ENCODE assay signal across 14 cellular contexts in genomic region chr6:26355366-26355765, GRCh38. TPM values are rescaled to one million over a fixed set of nuclear protein-coding genes. Genes with fewer than 3 reads are reported as not detected.
DNase-seq lines count a peak whose midpoint lies in the region; ATAC-seq and TF ChIP-seq lines count a peak whose summit lies in the region.
"Had no signal": no experiment of that assay in that cellular context is flagged by ENCODE, and none has a peak within 500 bp of the region (broad histone marks: within the 10 kb centered on the region; RNA-seq: fewer than 3 reads in every experiment).

No MANE protein-coding gene starts in this region.

- H3K9me1 ChIP-seq in IMR-90 (ENCODE audit: insufficient read depth, low read length): peaks cover 16% of the 10 kb centered on the region

- in situ Hi-C loops in IMR-90 (cut with MboI; ENCODE audit: low sequenced_read_pairs): no loop called here

- no peak overlapping the region for H4K91ac ChIP-seq in IMR-90 (ENCODE audit: insufficient read depth, low read depth, low read length)

- no peak overlapping the region for H3K27ac Mint-ChIP-seq in CD4-positive, alpha-beta T cell
- H3K27ac Mint-ChIP-seq: H9 had no signal

- intact Hi-C loops in IMR-90 (cut with micrococcal nuclease): no loop called here
- intact Hi-C loops in CD4-positive, alpha-beta T cell (cut with DNase I, micrococcal nuclease): no loop called here
- intact Hi-C loops in heart right ventricle (cut with DNase I): no loop called here

- no peak overlapping the region for H3K4ac ChIP-seq in IMR-90 (ENCODE audit: low read depth, low read length)

- no peaks in the 10 kb centered on the region for H3K27me3 Mint-ChIP-seq in CD4-positive, alpha-beta T cell
- H3K27me3 Mint-ChIP-seq: CD4-positive, CD25-positive, alpha-beta regulatory T cell had no signal

- POLR2A ChIA-PET in IMR-90 (lab: Charles Lee; ENCODE audit: unreplicated experiment): no interaction called here
- POLR2A ChIA-PET in CD4-positive, alpha-beta T cell (lab: Charles Lee): interaction anchor here (1.2 kb wide), 1 partner anchor 214 kb away, joined by 4 read pairs; no protein-coding TSS in a partner anchor

- H3K18ac ChIP-seq in IMR-90 (ENCODE audit: low read depth, low read length): no peak overlapping the region

- H3K9me3 Mint-ChIP-seq in CD4-positive, alpha-beta T cell: no peaks in the 10 kb centered on the region
- H3K9me3 Mint-ChIP-seq: CD4-positive, CD25-positive, alpha-beta regulatory T cell; H9 had no signal

- H2BK15ac ChIP-seq in IMR-90 (ENCODE audit: low read depth, low read length): peak overlapping the region; percentile 2; the same call in 1 of the 3 replicates

- no peak overlapping the region for H4K5ac ChIP-seq in IMR-90 (ENCODE audit: low read depth, low read length)

- no peaks in the 10 kb centered on the region for H3K79me1 ChIP-seq in IMR-90 (ENCODE audit: low read depth in 1 of 2, low read length in 2 of 2)

- H4K8ac ChIP-seq in IMR-90 (ENCODE audit: low read depth in 2 of 2, low read length in 2 of 2): no peak overlapping the region

- BruUV-seq in IMR-90 (replicated peaks; lab: Mats Ljungman, UMichigan): no TSS peak

- peaks cover 5% of the 10 kb centered on the region for H3K4me1 Mint-ChIP-seq in CD4-positive, alpha-beta T cell (ENCODE audit: low read depth)

- no peaks in the 10 kb centered on the region for H4K20me1 ChIP-seq in IMR-90 (ENCODE audit: insufficient read depth, low read length)
- H4K20me1 ChIP-seq: BLaER1 treated with 17β-estradiol and CSF1 and Interleukin-3, amounts not matched to agents 10 nM and 100 nM had no signal

- ATAC-seq in IMR-90 (ENCODE audit: low read depth) (no peak), GM19351 (IDR thresholded peaks at IDR 0.05; ENCODE audit: unreplicated experiment) (no peak), heart right ventricle (no peak)
- no peak for ATAC-seq in CD4-positive, alpha-beta T cell (ENCODE audit: poor library complexity)

- H3K4me3 ChIP-seq in IMR-90 (ENCODE audit: insufficient read depth, low read depth, low read length) (no peak overlapping the region), heart right ventricle (no peak overlapping the region)
- H3K4me3 ChIP-seq: BLaER1 treated with 17β-estradiol and CSF1 and Interleukin-3, amounts not matched to agents 10 nM and 100 nM; GM23248 had no signal

- no peak overlapping the region for H3K4me3 Mint-ChIP-seq in CD4-positive, alpha-beta T cell
- H3K4me3 Mint-ChIP-seq: CD4-positive, CD25-positive, alpha-beta regulatory T cell; H9 had no signal

- H3K14ac ChIP-seq in IMR-90 (replicated peaks; ENCODE audit: low read depth, low read length): 0 out of 2 replicates have a peak overlapping the region, but pooled peaks have one; percentile 48

- peak; percentile 33 for DNase-seq in ELF-1 (ENCODE audit: low read depth, low spot score)
- no peak for DNase-seq in IMR-90
- peak; percentile 34 for DNase-seq in RPMI8226
- peak; percentile 67 for DNase-seq in foreskin melanocyte
- no peak for DNase-seq in NCI-H2196 treated with DMSO at 0.1 percent for 48 hours (lab: John Stamatoyannopoulos, UW; ENCODE audit: unreplicated experiment)
- no peak for DNase-seq in CD4-positive, alpha-beta T cell
- no peak for DNase-seq in heart right ventricle
- DNase-seq: ACHN; CD4-positive, CD25-positive, alpha-beta regulatory T cell; DMS79; GM23248; H9 had no signal

- H3K9me3 ChIP-seq in IMR-90 (ENCODE audit: control insufficient read depth, insufficient read depth, low read length): no peaks in the 10 kb centered on the region
- no peaks in the 10 kb centered on the region for H3K9me3 ChIP-seq in CD4-positive, alpha-beta T cell (ENCODE audit: control insufficient read depth, low read length)
- H3K9me3 ChIP-seq in heart right ventricle: no peaks in the 10 kb centered on the region
- H3K9me3 ChIP-seq: BLaER1 treated with 17β-estradiol and CSF1 and Interleukin-3, amounts not matched to agents 10 nM and 100 nM had no signal

- H2BK120ac ChIP-seq in IMR-90 (ENCODE audit: low read depth, low read length): no peak overlapping the region

- H3K36me3 ChIP-seq in IMR-90 (ENCODE audit: control insufficient read depth, insufficient read depth, low read length): no peaks in the 10 kb centered on the region
- no peaks in the 10 kb centered on the region for H3K36me3 ChIP-seq in heart right ventricle
- H3K36me3 ChIP-seq: BLaER1 treated with 17β-estradiol and CSF1 and Interleukin-3, amounts not matched to agents 10 nM and 100 nM had no signal

- H3K9ac ChIP-seq in IMR-90 (ENCODE audit: low read depth, low read length): no peak overlapping the region
- H3K9ac ChIP-seq: BLaER1 treated with 17β-estradiol and CSF1 and Interleukin-3, amounts not matched to agents 10 nM and 100 nM; GM23248 had no signal

- H3K27ac ChIP-seq in IMR-90 (ENCODE audit: insufficient read depth, low read length): no peak overlapping the region
- H3K27ac ChIP-seq in CD4-positive, alpha-beta T cell (ENCODE audit: low read depth, low read length): no peak overlapping the region
- H3K27ac ChIP-seq in heart right ventricle: no peak overlapping the region
- H3K27ac ChIP-seq: BLaER1 treated with 17β-estradiol and CSF1 and Interleukin-3, amounts not matched to agents 10 nM and 100 nM; GM23248 had no signal

- TF ChIP-seq RAD21 in IMR-90 (IDR thresholded peaks at IDR 0.05; ENCODE audit: low read length): no peak

- no peak overlapping the region for H3K23ac ChIP-seq in IMR-90 (ENCODE audit: low read depth, low read length)

- TF ChIP-seq CTCF in IMR-90 (conservative IDR thresholded peaks at IDR 0.05; ENCODE audit: low read depth, low read length) (no peak), heart right ventricle (IDR thresholded peaks at IDR 0.05) (no peak)
- no peak for TF ChIP-seq CTCF in CD4-positive, alpha-beta T cell (IDR thresholded peaks at IDR 0.05)

- no peak overlapping the region for H2BK20ac ChIP-seq in IMR-90 (ENCODE audit: low read depth, low read length)

- H3K56ac ChIP-seq in IMR-90 (ENCODE audit: extremely low read depth, insufficient read depth, low read length): no peak overlapping the region

- no peak overlapping the region for H2AK9ac ChIP-seq in IMR-90 (replicated peaks; ENCODE audit: low read depth, low read length, poor library complexity)

- CTCF ChIA-PET in IMR-90 (lab: Yijun Ruan, JAX): no interaction called here
- CTCF ChIA-PET in CD4-positive, alpha-beta T cell (lab: Charles Lee): interaction anchor here (1.6 kb wide), 1 partner anchor 14 kb away, joined by 5 read pairs; no protein-coding TSS in a partner anchor

- no peak overlapping the region for H2AFZ ChIP-seq in IMR-90 (replicated peaks; ENCODE audit: low read length, poor library complexity)
- H2AFZ ChIP-seq: GM23248 had no signal

- H2BK5ac ChIP-seq in IMR-90 (ENCODE audit: low read depth, low read length, poor library complexity, severe bottlenecking): no peak overlapping the region

- dilution Hi-C loops in IMR-90 (cut with HindIII; ENCODE audit: low sequenced_read_pairs, unreplicated experiment): no loop called here

- TF ChIP-seq POLR2A in IMR-90 (IDR thresholded peaks at IDR 0.05; ENCODE audit: low read depth, low read length): no peak

- H2AK5ac ChIP-seq in IMR-90 (ENCODE audit: low read depth, low read length): no peak overlapping the region

- H3K4me1 ChIP-seq in IMR-90 (ENCODE audit: control insufficient read depth, insufficient read depth, low read length) (peaks cover 7% of the 10 kb centered on the region; the same call in 1 of the 2 replicates), heart right ventricle (peaks cover 0 to 14% (median 0%) of the 10 kb centered on the region in 9 donors)

- no peak overlapping the region for H3K4me2 ChIP-seq in IMR-90 (ENCODE audit: low read depth, low read length)
- H3K4me2 ChIP-seq: BLaER1 treated with 17β-estradiol and CSF1 and Interleukin-3, amounts not matched to agents 10 nM and 100 nM had no signal

- H3K36me3 Mint-ChIP-seq in CD4-positive, alpha-beta T cell (ENCODE audit: low read depth): no peaks in the 10 kb centered on the region
- H3K36me3 Mint-ChIP-seq: CD4-positive, CD25-positive, alpha-beta regulatory T cell had no signal

- no peaks in the 10 kb centered on the region for H3K27me3 ChIP-seq in IMR-90 (ENCODE audit: control insufficient read depth, insufficient read depth, low read length)
- no peaks in the 10 kb centered on the region for H3K27me3 ChIP-seq in CD4-positive, alpha-beta T cell (ENCODE audit: control insufficient read depth, insufficient read depth, low read length)
- peaks cover 0 to 4% (median 0%) of the 10 kb centered on the region in 7 donors for H3K27me3 ChIP-seq in heart right ventricle
- H3K27me3 ChIP-seq: BLaER1 treated with 17β-estradiol and CSF1 and Interleukin-3, amounts not matched to agents 10 nM and 100 nM had no signal

TF ChIP-seq in IMR-90, 13 proteins besides CTCF, POLR2A, EP300 and RAD21:
- TF ChIP-seq RFX5 (IDR thresholded peaks at IDR 0.05; ENCODE audit: low read depth, low read length) (no peak), RCOR1 (IDR thresholded peaks at IDR 0.05; ENCODE audit: insufficient replicate concordance, low read length) (no peak), CEBPB (IDR thresholded peaks at IDR 0.05; ENCODE audit: low read depth, low read length) (no peak)
TF ChIP-seq in IMR-90: peak in this region for 0.

RNA-seq across cellular contexts. Expression of gene BTN3A2, which starts 9.6 kb away (rescaled TPM):
- total RNA-seq in IMR-90 (2012; rRNA removed) (17.2 and 20.4 TPM in 2 replicates), heart right ventricle (10 to 100 TPM in 4 of 10 donors, 1 to 10 TPM in 6; 4.2 to 68.1 (median 9.2) TPM)
- polyA plus RNA-seq in IMR-90 (2012; rRNA removed) (14.8 and 15.7 TPM in 2 replicates), heart right ventricle (10 to 100 TPM; 10.5 to 11.1 TPM)
- polyA plus RNA-seq in IMR-90 (2012; cell fraction: cytosol; rRNA removed): 7.4 and 12.2 TPM in 2 replicates
- polyA plus RNA-seq in IMR-90 (2012; cell fraction: nucleus; rRNA removed; ENCODE audit: low replicate concordance): 9.8 and 25.8 TPM in 2 replicates
- total RNA-seq in CD4-positive, alpha-beta T cell: 10 to 100 TPM; 40.6 to 45.5 TPM

RNA-seq across cellular contexts. Expression of gene BTN2A2, which starts 27.5 kb away (rescaled TPM):
- total RNA-seq in IMR-90 (2012; rRNA removed) (10.6 and 12.5 TPM in 2 replicates), heart right ventricle (10 to 100 TPM in 1 of 10 donors, 1 to 10 TPM in 9; 1.7 to 12.5 (median 3.8) TPM)
- polyA plus RNA-seq in IMR-90 (2012; rRNA removed) (9.8 and 15.2 TPM in 2 replicates), heart right ventricle (1 to 10 TPM; 3.0 to 3.9 TPM)
- polyA plus RNA-seq in IMR-90 (2012; cell fraction: cytosol; rRNA removed): 4.9 and 6.3 TPM in 2 replicates
- 27.6 and 53.1 TPM in 2 replicates for polyA plus RNA-seq in IMR-90 (2012; cell fraction: nucleus; rRNA removed; ENCODE audit: low replicate concordance)
- total RNA-seq in CD4-positive, alpha-beta T cell: 10 to 100 TPM in 1 of 2 experiments, 1 to 10 TPM in 1; 9.7 to 10.7 TPM

RNA-seq across cellular contexts. Expression of gene BTN3A1, which starts 46.7 kb away (rescaled TPM):
- 15.3 and 16.5 TPM in 2 replicates for total RNA-seq in IMR-90 (2012; rRNA removed)
- polyA plus RNA-seq in IMR-90 (2012; rRNA removed): 9.8 and 14.4 TPM in 2 replicates
- 5.7 and 11.5 TPM in 2 replicates for polyA plus RNA-seq in IMR-90 (2012; cell fraction: cytosol; rRNA removed)
- 23.3 and 47.1 TPM in 2 replicates for polyA plus RNA-seq in IMR-90 (2012; cell fraction: nucleus; rRNA removed; ENCODE audit: low replicate concordance)
- total RNA-seq in CD4-positive, alpha-beta T cell: 100 to 1,000 TPM; 109 TPM
- total RNA-seq in heart right ventricle: 10 to 100 TPM in 3 of 10 donors, 1 to 10 TPM in 7; 3.9 to 44.3 (median 8.6) TPM
- polyA plus RNA-seq in heart right ventricle: 10 to 100 TPM in 1 of 2 donors, 1 to 10 TPM in 1; 3.9 to 11.0 TPM

Comparison
In these comparisons a context has a peak if more than half of its experiments do, and no peak if none do; other contexts are left out.
1. DNase-seq: peak in ELF-1 (single experiment), RPMI8226 (single experiment) and foreskin melanocyte (single experiment); none in IMR-90 (single experiment), NCI-H2196 treated with DMSO at 0.1 percent for 48 hours (single experiment), CD4-positive, alpha-beta T cell (0 of 10) and heart right ventricle (0 of 2).